In genomic region chr1:12194666-12195216, GRCh38 we compare ENCODE assay signal across 22 cellular contexts. TPM values are rescaled to one million over a fixed set of nuclear protein-coding genes. Genes with fewer than 3 reads are reported as not detected.
DNase-seq lines count a peak whose midpoint lies in the region; ATAC-seq, FAIRE-seq and TF ChIP-seq lines count a peak whose summit lies in the region.
"Had no signal": no experiment of that assay in that cellular context is flagged by ENCODE, and none has a peak within 500 bp of the region (broad histone marks: within the 10 kb centered on the region; RNA-seq: fewer than 3 reads in every experiment).

No MANE protein-coding gene starts in this region.

- no peaks in the 10 kb centered on the region for H3K9me3 Mint-ChIP-seq in activated naive CD4-positive, alpha-beta T cell treated with anti-CD3 and anti-CD28 coated beads, Interleukin-2, amount 10 ng/mL, durations not matched to agents 7 days and 5 days
- no peaks in the 10 kb centered on the region for H3K9me3 Mint-ChIP-seq in activated naive CD4-positive, alpha-beta T cell treated with anti-CD3 and anti-CD28 coated beads for 36 hours
- H3K9me3 Mint-ChIP-seq in IgD-negative memory B cell = no peaks in the 10 kb centered on the region

- H3K27me3 ChIP-seq in K562 (ENCODE audit: control insufficient read depth in 2 of 2, insufficient read depth in 2 of 2, low read length in 2 of 2) (no peaks in the 10 kb centered on the region), spleen (replicated peaks in 1 of 7) (no peaks in the 10 kb centered on the region)
- H3K27me3 ChIP-seq: breast epithelium had no signal

- H3K27me3 Mint-ChIP-seq in activated naive CD4-positive, alpha-beta T cell treated with anti-CD3 and anti-CD28 coated beads, Interleukin-2, amount 10 ng/mL, durations not matched to agents 7 days and 5 days = no peaks in the 10 kb centered on the region
- no peaks in the 10 kb centered on the region for H3K27me3 Mint-ChIP-seq in activated naive CD4-positive, alpha-beta T cell treated with anti-CD3 and anti-CD28 coated beads for 36 hours (ENCODE audit: low read depth)
- H3K27me3 Mint-ChIP-seq in IgD-negative memory B cell = no peaks in the 10 kb centered on the region

- in situ Hi-C loops in K562 (cut with MboI) = no loop called here

- no peak overlapping the region for H3K27ac ChIP-seq in K562 (ENCODE audit: extremely low read depth, low read depth, low read length)
- peak overlapping the region in 7 of 8 donors; percentile 5 to 86 (median 61) for H3K27ac ChIP-seq in spleen
- H3K27ac ChIP-seq: breast epithelium, parathyroid adenoma had no signal

- H3K4me2 ChIP-seq in K562 (ENCODE audit: insufficient read depth, low read length) = no peak overlapping the region

- no peak overlapping the region for H3K4me3 Mint-ChIP-seq in activated naive CD4-positive, alpha-beta T cell treated with anti-CD3 and anti-CD28 coated beads, Interleukin-2, amount 10 ng/mL, durations not matched to agents 7 days and 5 days
- no peak overlapping the region for H3K4me3 Mint-ChIP-seq in activated naive CD4-positive, alpha-beta T cell treated with anti-CD3 and anti-CD28 coated beads for 36 hours
- H3K4me3 Mint-ChIP-seq in IgD-negative memory B cell = no peak overlapping the region

- peak overlapping the region in 1 of 2 experiments; percentile 29; a peak in 1 of 4 replicates for H3K9ac ChIP-seq in K562 (ENCODE audit: insufficient read depth in 1 of 2, low read depth in 2 of 2, low read length in 2 of 2)
- H3K9ac ChIP-seq: parathyroid adenoma had no signal

- TF ChIP-seq RAD21 in K562 (CRISPR knock-in tag; conservative IDR thresholded peaks at IDR 0.05 in 1 of 2, IDR thresholded peaks at IDR 0.05 in 1 of 2) = no peak

- peaks cover 70% of the 10 kb centered on the region for H3K36me3 ChIP-seq in K562 (ENCODE audit: control insufficient read depth, insufficient read depth, low read length)
- peaks cover 4 to 100% (median 74%) of the 10 kb centered on the region in 6 donors for H3K36me3 ChIP-seq in spleen
- H3K36me3 ChIP-seq: breast epithelium had no signal

- H3K4me3 ChIP-seq in K562 = no peak overlapping the region
- H3K4me3 ChIP-seq in spleen = no peak overlapping the region
- H3K4me3 ChIP-seq: breast epithelium, lung had no signal

- intact Hi-C loops in activated naive CD4-positive, alpha-beta T cell treated with anti-CD3 and anti-CD28 coated beads for 36 hours (cut with micrococcal nuclease) = no loop called here
- intact Hi-C loops in K562 (cut with micrococcal nuclease) (no loop called here), spleen (cut with DNase I; ENCODE audit: low total_unique reads) (no loop called here)

- H2AFZ ChIP-seq in K562 (ENCODE audit: low read depth, low read length) = no peak overlapping the region
- H2AFZ ChIP-seq: parathyroid adenoma had no signal

- H3K9me3 ChIP-seq in K562 (replicated peaks; ENCODE audit: control insufficient read depth, insufficient read depth, low read depth, low read length) = no peaks in the 10 kb centered on the region
- H3K9me3 ChIP-seq in spleen = no peaks in the 10 kb centered on the region
- H3K9me3 ChIP-seq: breast epithelium had no signal

- H3K9me1 ChIP-seq in K562 (ENCODE audit: control insufficient read depth, insufficient read depth, low read length) = peaks cover 8% of the 10 kb centered on the region

- TF ChIP-seq CTCF in K562 (IDR thresholded peaks at IDR 0.05 in 2 of 3, conservative IDR thresholded peaks at IDR 0.05 in 1 of 3; ENCODE audit: insufficient read depth in 2 of 3, low read depth in 1 of 3, low read length in 3 of 3) (no peak), spleen (IDR thresholded peaks at IDR 0.05 in 8 of 11, conservative IDR thresholded peaks at IDR 0.05 in 3 of 11) (no peak)

- H3K4me1 Mint-ChIP-seq in activated naive CD4-positive, alpha-beta T cell treated with anti-CD3 and anti-CD28 coated beads, Interleukin-2, amount 10 ng/mL, durations not matched to agents 7 days and 5 days = peaks cover 35% of the 10 kb centered on the region
- peaks cover 9% of the 10 kb centered on the region for H3K4me1 Mint-ChIP-seq in activated naive CD4-positive, alpha-beta T cell treated with anti-CD3 and anti-CD28 coated beads for 36 hours (ENCODE audit: low read depth)
- peaks cover 0 to 15% (median 6%) of the 10 kb centered on the region in 3 donors for H3K4me1 Mint-ChIP-seq in IgD-negative memory B cell

- H3K36me3 Mint-ChIP-seq in activated naive CD4-positive, alpha-beta T cell treated with anti-CD3 and anti-CD28 coated beads, Interleukin-2, amount 10 ng/mL, durations not matched to agents 7 days and 5 days = peaks cover 57% of the 10 kb centered on the region
- H3K36me3 Mint-ChIP-seq in activated naive CD4-positive, alpha-beta T cell treated with anti-CD3 and anti-CD28 coated beads for 36 hours (ENCODE audit: low read depth) = peaks cover 38% of the 10 kb centered on the region
- H3K36me3 Mint-ChIP-seq in IgD-negative memory B cell = peaks cover 6% of the 10 kb centered on the region

- CTCF ChIA-PET in activated naive CD4-positive, alpha-beta T cell treated with anti-CD3 and anti-CD28 coated beads, Interleukin-2, amount 10 ng/mL, durations not matched to agents 7 days and 5 days (lab: Charles Lee) = interaction anchor here (0.5 to 3.6 kb wide), 3 partner anchors 70 to 411 kb away, joined by 4 to 45 read pairs (median 11); no protein-coding TSS in a partner anchor
- CTCF ChIA-PET in activated naive CD4-positive, alpha-beta T cell treated with anti-CD3 and anti-CD28 coated beads for 36 hours (lab: Charles Lee) = no interaction called here
- CTCF ChIA-PET in K562 (lab: Yijun Ruan, JAX; ENCODE audit: low intra/inter-chr PET ratio) = no interaction called here

- ATAC-seq in K562 = no peak

- TF ChIP-seq EP300 in K562 (IDR thresholded peaks at IDR 0.05; ENCODE audit: low read length) = no peak

- no peak for DNase-seq in activated naive CD4-positive, alpha-beta T cell treated with anti-CD3 and anti-CD28 coated beads, Interleukin-2, amount 10 ng/mL, durations not matched to agents 7 days and 5 days
- DNase-seq in activated naive CD4-positive, alpha-beta T cell treated with anti-CD3 and anti-CD28 coated beads for 36 hours = no peak
- DNase-seq in K562 (ENCODE audit: extremely low read depth in 1 of 4, low spot score in 3 of 4) (no peak), spleen (peak; percentile 76), HuH-7.5 (ENCODE audit: low spot score) (no peak), HuH-7 (ENCODE audit: low spot score) (no peak)
- no peak for DNase-seq in stimulated activated CD8-positive, alpha-beta memory T cell treated with anti-CD3 and anti-CD28 coated beads, Interleukin-4, amount 100 ng/mL, for 48 hours
- DNase-seq: ACHN; activated CD4-positive, alpha-beta T cell treated with anti-CD3 and anti-CD28 coated beads, Interleukin-2, amount 50 U/mL, for 1 hour; activated T-cell treated with anti-CD3 and anti-CD28 coated beads, Interleukin-2, amount 50 U/mL, for 48 hours; dermis blood vessel endothelial cell; DMS79; hippocampal formation; islet precursor cell; Karpas-422; NCI-H510A treated with DMSO at 0.1 percent for 48 hours had no signal

- TF ChIP-seq POLR2A in K562 (conservative IDR thresholded peaks at IDR 0.05) (no peak), spleen (IDR thresholded peaks at IDR 0.05) (no peak)

- H4K20me1 ChIP-seq in K562 (replicated peaks; ENCODE audit: control insufficient read depth, insufficient read depth, low read length) = peaks cover 3% of the 10 kb centered on the region; the same call in 1 of the 2 replicates

- no peaks in the 10 kb centered on the region for H3K79me2 ChIP-seq in K562 (ENCODE audit: control insufficient read depth, insufficient read depth, low read length)
- H3K79me2 ChIP-seq: parathyroid adenoma had no signal

- FAIRE-seq in K562 (lab: Jason Lieb, UNC) = no peak
- FAIRE-seq: TTC549 had no signal

- no TSS peak for BruUV-seq in K562 (replicated peaks; lab: Mats Ljungman, UMichigan)

- peak overlapping the region; percentile 73 for H3K27ac Mint-ChIP-seq in activated naive CD4-positive, alpha-beta T cell treated with anti-CD3 and anti-CD28 coated beads, Interleukin-2, amount 10 ng/mL, durations not matched to agents 7 days and 5 days
- H3K27ac Mint-ChIP-seq in activated naive CD4-positive, alpha-beta T cell treated with anti-CD3 and anti-CD28 coated beads for 36 hours = no peak overlapping the region
- peak overlapping the region; percentile 4 to 70 (median 4) for H3K27ac Mint-ChIP-seq in IgD-negative memory B cell

- peaks cover 7 to 18% of the 10 kb centered on the region in 2 experiments for H3K4me1 ChIP-seq in K562 (replicated peaks in 1 of 2; ENCODE audit: control insufficient read depth in 2 of 2, insufficient read depth in 2 of 2, low read length in 2 of 2)
- peaks cover 0 to 97% (median 51%) of the 10 kb centered on the region in 6 donors for H3K4me1 ChIP-seq in spleen
- H3K4me1 ChIP-seq: breast epithelium, parathyroid adenoma had no signal

- WGBS in K562 (ENCODE audit: insufficient coverage, low coverage, missing lambda C conversion rate) = 88% methylated on average over 14 of the region's 14 CpGs
- WGBS in spleen, 5 donors = 63 to 83% (median 73%) methylated on average over 14 of the region's 14 CpGs

- POLR2A ChIA-PET in K562 (lab: Yijun Ruan, JAX) = no interaction called here

RNA-seq across cellular contexts. Expression of gene TNFRSF1B, which starts 27.9 kb away (rescaled TPM):
- total RNA-seq in activated naive CD4-positive, alpha-beta T cell treated with anti-CD3 and anti-CD28 coated beads for 36 hours = 10 to 100 TPM; 69.4 to 75.7 TPM
- 117 TPM for polyA plus RNA-seq in IgD-negative memory B cell
- total RNA-seq in K562 (2011; cell fraction: chromatin; rRNA removed; ENCODE audit: low replicate concordance) = 26.1 and 74.5 TPM in 2 replicates
- total RNA-seq in K562 (2011; cell fraction: nucleolus; rRNA removed) = 83.4 and 97.6 TPM in 2 replicates
- total RNA-seq in K562 (2011; cell fraction: nucleoplasm; rRNA removed) = 68.4 and 69.2 TPM in 2 replicates
- 40.8 and 54.1 TPM in 2 replicates for total RNA-seq in K562 (2014; rRNA removed)
- 17.5 and 22.7 TPM in 2 replicates for total RNA-seq in K562 (2014; rRNA removed; fragmentation: Illumina TruSeq; extraction: Trizol)
- total RNA-seq in K562 (2015; rRNA removed; fragmentation: Illumina TruSeq; extraction: Trizol) = 21.7 and 23.1 TPM in 2 replicates
- 91.3 and 91.6 TPM in 2 replicates for total RNA-seq in K562 (2021)
- 36.0 and 48.1 TPM in 2 replicates for polyA plus RNA-seq in K562 (2011; rRNA removed)
- polyA plus RNA-seq in K562 (2011; cell fraction: cytosol; rRNA removed) = 54.9 and 115 TPM in 2 replicates
- 12.4 and 19.5 TPM in 2 replicates for polyA plus RNA-seq in K562 (2011; cell fraction: nucleus; rRNA removed)
- polyA plus RNA-seq in K562 (2012) = 37.7 and 41.4 TPM in 2 replicates
- 40.9 and 48.0 TPM in 2 replicates for polyA plus RNA-seq in K562 (2014; fragmentation: Illumina TruSeq; extraction: Trizol)
- polyA plus RNA-seq in K562 (2014; fragmentation: Nextera tagmentation; extraction: Ambion mirVana) = 1 to 10 TPM; 8.8 to 9.0 TPM
- 43.7 and 47.2 TPM in 2 replicates for polyA plus RNA-seq in K562 (2014; rRNA removed)
- 19.0 and 26.6 TPM in 2 replicates for polyA minus RNA-seq in K562 (2011; rRNA and poly(A)+ RNA removed)
- 46.3 and 70.4 TPM in 2 replicates for polyA minus RNA-seq in K562 (2011; cell fraction: cytosol; rRNA and poly(A)+ RNA removed)
- 13.3 and 24.2 TPM in 2 replicates for polyA minus RNA-seq in K562 (2011; cell fraction: nucleus; rRNA and poly(A)+ RNA removed)
- 100 to 1,000 TPM; 142 to 233 (median 183) TPM for total RNA-seq in spleen
- polyA plus RNA-seq in spleen = 10 to 100 TPM; 28.5 to 63.2 (median 36.8) TPM
- total RNA-seq: RPMI7951 had no signal

RNA-seq across cellular contexts. Expression of gene VPS13D, which starts 35.1 kb away (rescaled TPM):
- 10 to 100 TPM; 20.0 to 23.3 TPM for total RNA-seq in activated naive CD4-positive, alpha-beta T cell treated with anti-CD3 and anti-CD28 coated beads for 36 hours
- 8.9 TPM for polyA plus RNA-seq in IgD-negative memory B cell
- 242 and 510 TPM in 2 replicates for total RNA-seq in K562 (2011; cell fraction: chromatin; rRNA removed; ENCODE audit: low replicate concordance)
- total RNA-seq in K562 (2011; cell fraction: nucleolus; rRNA removed) = 134 and 184 TPM in 2 replicates
- 201 and 203 TPM in 2 replicates for total RNA-seq in K562 (2011; cell fraction: nucleoplasm; rRNA removed)
- 31.7 and 34.0 TPM in 2 replicates for total RNA-seq in K562 (2014; rRNA removed)
- 46.5 and 48.1 TPM in 2 replicates for total RNA-seq in K562 (2014; rRNA removed; fragmentation: Illumina TruSeq; extraction: Trizol)
- 36.6 and 38.5 TPM in 2 replicates for total RNA-seq in K562 (2015; rRNA removed; fragmentation: Illumina TruSeq; extraction: Trizol)
- 47.2 and 50.0 TPM in 2 replicates for total RNA-seq in K562 (2021)
- 50.3 and 51.5 TPM in 2 replicates for polyA plus RNA-seq in K562 (2011; rRNA removed)
- polyA plus RNA-seq in K562 (2011; cell fraction: cytosol; rRNA removed) = 24.7 and 32.9 TPM in 2 replicates
- 80.4 and 87.5 TPM in 2 replicates for polyA plus RNA-seq in K562 (2011; cell fraction: nucleus; rRNA removed)
- polyA plus RNA-seq in K562 (2012) = 21.3 and 30.8 TPM in 2 replicates
- 41.3 and 46.6 TPM in 2 replicates for polyA plus RNA-seq in K562 (2014; fragmentation: Illumina TruSeq; extraction: Trizol)
- polyA plus RNA-seq in K562 (2014; fragmentation: Nextera tagmentation; extraction: Ambion mirVana) = 10 to 100 TPM in 1 of 2 experiments, 1 to 10 TPM in 1; 6.1 to 13.9 TPM
- 37.2 and 41.3 TPM in 2 replicates for polyA plus RNA-seq in K562 (2014; rRNA removed)
- 105 and 124 TPM in 2 replicates for polyA minus RNA-seq in K562 (2011; rRNA and poly(A)+ RNA removed)
- polyA minus RNA-seq in K562 (2011; cell fraction: cytosol; rRNA and poly(A)+ RNA removed) = 40.4 and 42.1 TPM in 2 replicates
- 107 and 189 TPM in 2 replicates for polyA minus RNA-seq in K562 (2011; cell fraction: nucleus; rRNA and poly(A)+ RNA removed)
- total RNA-seq in spleen = 100 to 1,000 TPM in 1 of 7 donors, 10 to 100 TPM in 6; 70.3 to 108 (median 93.7) TPM
- polyA plus RNA-seq in spleen = 10 to 100 TPM; 10.1 to 15.3 (median 10.5) TPM
